In genomic region chr7:39721345-39721744, GRCh38 we compare ENCODE assay signal across 1 cellular context.
TF ChIP-seq lines count a peak whose summit lies in the region.

No MANE protein-coding gene starts in this region.

TF ChIP-seq in GM23338, 12 proteins besides CTCF, POLR2A, EP300 and RAD21:
- TF ChIP-seq, protein P1, sequence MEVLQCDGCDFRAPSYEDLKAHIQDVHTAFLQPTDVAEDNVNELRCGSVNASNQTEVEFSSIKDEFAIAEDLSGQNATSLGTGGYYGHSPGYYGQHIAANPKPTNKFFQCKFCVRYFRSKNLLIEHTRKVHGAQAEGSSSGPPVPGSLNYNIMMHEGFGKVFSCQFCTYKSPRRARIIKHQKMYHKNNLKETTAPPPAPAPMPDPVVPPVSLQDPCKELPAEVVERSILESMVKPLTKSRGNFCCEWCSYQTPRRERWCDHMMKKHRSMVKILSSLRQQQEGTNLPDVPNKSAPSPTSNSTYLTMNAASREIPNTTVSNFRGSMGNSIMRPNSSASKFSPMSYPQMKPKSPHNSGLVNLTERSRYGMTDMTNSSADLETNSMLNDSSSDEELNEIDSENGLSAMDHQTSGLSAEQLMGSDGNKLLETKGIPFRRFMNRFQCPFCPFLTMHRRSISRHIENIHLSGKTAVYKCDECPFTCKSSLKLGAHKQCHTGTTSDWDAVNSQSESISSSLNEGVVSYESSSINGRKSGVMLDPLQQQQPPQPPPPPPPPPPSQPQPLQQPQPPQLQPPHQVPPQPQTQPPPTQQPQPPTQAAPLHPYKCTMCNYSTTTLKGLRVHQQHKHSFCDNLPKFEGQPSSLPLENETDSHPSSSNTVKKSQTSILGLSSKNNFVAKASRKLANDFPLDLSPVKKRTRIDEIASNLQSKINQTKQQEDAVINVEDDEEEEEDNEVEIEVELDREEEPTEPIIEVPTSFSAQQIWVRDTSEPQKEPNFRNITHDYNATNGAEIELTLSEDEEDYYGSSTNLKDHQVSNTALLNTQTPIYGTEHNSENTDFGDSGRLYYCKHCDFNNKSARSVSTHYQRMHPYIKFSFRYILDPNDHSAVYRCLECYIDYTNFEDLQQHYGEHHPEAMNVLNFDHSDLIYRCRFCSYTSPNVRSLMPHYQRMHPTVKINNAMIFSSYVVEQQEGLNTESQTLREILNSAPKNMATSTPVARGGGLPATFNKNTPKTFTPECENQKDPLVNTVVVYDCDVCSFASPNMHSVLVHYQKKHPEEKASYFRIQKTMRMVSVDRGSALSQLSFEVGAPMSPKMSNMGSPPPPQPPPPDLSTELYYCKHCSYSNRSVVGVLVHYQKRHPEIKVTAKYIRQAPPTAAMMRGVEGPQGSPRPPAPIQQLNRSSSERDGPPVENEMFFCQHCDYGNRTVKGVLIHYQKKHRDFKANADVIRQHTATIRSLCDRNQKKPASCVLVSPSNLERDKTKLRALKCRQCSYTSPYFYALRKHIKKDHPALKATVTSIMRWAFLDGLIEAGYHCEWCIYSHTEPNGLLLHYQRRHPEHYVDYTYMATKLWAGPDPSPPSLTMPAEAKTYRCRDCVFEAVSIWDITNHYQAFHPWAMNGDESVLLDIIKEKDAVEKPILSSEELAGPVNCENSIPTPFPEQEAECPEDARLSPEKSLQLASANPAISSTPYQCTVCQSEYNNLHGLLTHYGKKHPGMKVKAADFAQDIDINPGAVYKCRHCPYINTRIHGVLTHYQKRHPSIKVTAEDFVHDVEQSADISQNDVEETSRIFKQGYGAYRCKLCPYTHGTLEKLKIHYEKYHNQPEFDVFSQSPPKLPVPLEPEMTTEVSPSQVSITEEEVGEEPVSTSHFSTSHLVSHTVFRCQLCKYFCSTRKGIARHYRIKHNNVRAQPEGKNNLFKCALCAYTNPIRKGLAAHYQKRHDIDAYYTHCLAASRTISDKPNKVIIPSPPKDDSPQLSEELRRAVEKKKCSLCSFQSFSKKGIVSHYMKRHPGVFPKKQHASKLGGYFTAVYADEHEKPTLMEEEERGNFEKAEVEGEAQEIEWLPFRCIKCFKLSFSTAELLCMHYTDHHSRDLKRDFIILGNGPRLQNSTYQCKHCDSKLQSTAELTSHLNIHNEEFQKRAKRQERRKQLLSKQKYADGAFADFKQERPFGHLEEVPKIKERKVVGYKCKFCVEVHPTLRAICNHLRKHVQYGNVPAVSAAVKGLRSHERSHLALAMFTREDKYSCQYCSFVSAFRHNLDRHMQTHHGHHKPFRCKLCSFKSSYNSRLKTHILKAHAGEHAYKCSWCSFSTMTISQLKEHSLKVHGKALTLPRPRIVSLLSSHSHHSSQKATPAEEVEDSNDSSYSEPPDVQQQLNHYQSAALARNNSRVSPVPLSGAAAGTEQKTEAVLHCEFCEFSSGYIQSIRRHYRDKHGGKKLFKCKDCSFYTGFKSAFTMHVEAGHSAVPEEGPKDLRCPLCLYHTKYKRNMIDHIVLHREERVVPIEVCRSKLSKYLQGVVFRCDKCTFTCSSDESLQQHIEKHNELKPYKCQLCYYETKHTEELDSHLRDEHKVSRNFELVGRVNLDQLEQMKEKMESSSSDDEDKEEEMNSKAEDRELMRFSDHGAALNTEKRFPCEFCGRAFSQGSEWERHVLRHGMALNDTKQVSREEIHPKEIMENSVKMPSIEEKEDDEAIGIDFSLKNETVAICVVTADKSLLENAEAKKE (CRISPR knock-in tag; IDR thresholded peaks at IDR 0.05) = no peak
- no peak for TF ChIP-seq JUNB (IDR thresholded peaks at IDR 0.05; ENCODE audit: unreplicated experiment)
- TF ChIP-seq EZH2phosphoT487 (IDR thresholded peaks at IDR 0.05; ENCODE audit: unreplicated experiment) = no peak
- TF ChIP-seq ETS1 (IDR thresholded peaks at IDR 0.05) = no peak
- no peak for TF ChIP-seq POLR2AphosphoS5 (IDR thresholded peaks at IDR 0.05; ENCODE audit: low read depth)
- no peak for TF ChIP-seq ZNF114 (CRISPR knock-in tag; IDR thresholded peaks at IDR 0.05)
- TF ChIP-seq NANOG (IDR thresholded peaks at IDR 0.05; ENCODE audit: borderline replicate concordance) = no peak
- no peak for TF ChIP-seq CREB1 (CRISPR knock-in tag; IDR thresholded peaks at IDR 0.05; ENCODE audit: low read depth)
- TF ChIP-seq EZH2 (IDR thresholded peaks at IDR 0.05; ENCODE audit: low read depth, unreplicated experiment) = no peak
- TF ChIP-seq, protein P2, sequence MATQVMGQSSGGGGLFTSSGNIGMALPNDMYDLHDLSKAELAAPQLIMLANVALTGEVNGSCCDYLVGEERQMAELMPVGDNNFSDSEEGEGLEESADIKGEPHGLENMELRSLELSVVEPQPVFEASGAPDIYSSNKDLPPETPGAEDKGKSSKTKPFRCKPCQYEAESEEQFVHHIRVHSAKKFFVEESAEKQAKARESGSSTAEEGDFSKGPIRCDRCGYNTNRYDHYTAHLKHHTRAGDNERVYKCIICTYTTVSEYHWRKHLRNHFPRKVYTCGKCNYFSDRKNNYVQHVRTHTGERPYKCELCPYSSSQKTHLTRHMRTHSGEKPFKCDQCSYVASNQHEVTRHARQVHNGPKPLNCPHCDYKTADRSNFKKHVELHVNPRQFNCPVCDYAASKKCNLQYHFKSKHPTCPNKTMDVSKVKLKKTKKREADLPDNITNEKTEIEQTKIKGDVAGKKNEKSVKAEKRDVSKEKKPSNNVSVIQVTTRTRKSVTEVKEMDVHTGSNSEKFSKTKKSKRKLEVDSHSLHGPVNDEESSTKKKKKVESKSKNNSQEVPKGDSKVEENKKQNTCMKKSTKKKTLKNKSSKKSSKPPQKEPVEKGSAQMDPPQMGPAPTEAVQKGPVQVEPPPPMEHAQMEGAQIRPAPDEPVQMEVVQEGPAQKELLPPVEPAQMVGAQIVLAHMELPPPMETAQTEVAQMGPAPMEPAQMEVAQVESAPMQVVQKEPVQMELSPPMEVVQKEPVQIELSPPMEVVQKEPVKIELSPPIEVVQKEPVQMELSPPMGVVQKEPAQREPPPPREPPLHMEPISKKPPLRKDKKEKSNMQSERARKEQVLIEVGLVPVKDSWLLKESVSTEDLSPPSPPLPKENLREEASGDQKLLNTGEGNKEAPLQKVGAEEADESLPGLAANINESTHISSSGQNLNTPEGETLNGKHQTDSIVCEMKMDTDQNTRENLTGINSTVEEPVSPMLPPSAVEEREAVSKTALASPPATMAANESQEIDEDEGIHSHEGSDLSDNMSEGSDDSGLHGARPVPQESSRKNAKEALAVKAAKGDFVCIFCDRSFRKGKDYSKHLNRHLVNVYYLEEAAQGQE (IDR thresholded peaks at IDR 0.05; ENCODE audit: unreplicated experiment) = no peak
- TF ChIP-seq STAT1 (IDR thresholded peaks at IDR 0.05; ENCODE audit: unreplicated experiment) = no peak
- TF ChIP-seq ZNF331 (CRISPR knock-in tag; IDR thresholded peaks at IDR 0.05; ENCODE audit: low read depth) = no peak
